Comparison of ENCODE assay signal across 11 cellular contexts in genomic region chr3:64539451-64540196, GRCh38.
DNase-seq lines count a peak whose midpoint lies in the region; ATAC-seq, FAIRE-seq and TF ChIP-seq lines count a peak whose summit lies in the region.
"Had no signal": no experiment of that assay in that cellular context is flagged by ENCODE, and none has a peak within 500 bp of the region (broad histone marks: within the 10 kb centered on the region; RNA-seq: fewer than 3 reads in every experiment).

No MANE protein-coding gene starts in this region.

- TF ChIP-seq EP300 in gastroesophageal sphincter (IDR thresholded peaks at IDR 0.05): no peak

- TF ChIP-seq POLR2A in gastroesophageal sphincter (IDR thresholded peaks at IDR 0.05): no peak

- H3K36me3 ChIP-seq in adipocyte (ENCODE audit: control insufficient read depth, insufficient read depth, low read length, severe bottlenecking) (peaks cover 16% of the 10 kb centered on the region), gastroesophageal sphincter (peaks cover 0 to 24% of the 10 kb centered on the region in 2 donors), rectal smooth muscle tissue (ENCODE audit: control insufficient read depth, insufficient read depth, low read length) (no peaks in the 10 kb centered on the region)

- no peaks in the 10 kb centered on the region for H3K9me3 ChIP-seq in adipocyte (ENCODE audit: control insufficient read depth, low read length)
- H3K9me3 ChIP-seq in gastroesophageal sphincter: no peaks in the 10 kb centered on the region

- TF ChIP-seq CTCF in gastroesophageal sphincter (IDR thresholded peaks at IDR 0.05): no peak

- WGBS in gastroesophageal sphincter (ENCODE audit: low coverage in 1 of 2), 2 donors: 16 to 19% methylated on average over 9 to 10 of the region's 10 CpGs

- H3K27me3 ChIP-seq in adipocyte (replicated peaks; ENCODE audit: control insufficient read depth, insufficient read depth, low read length) (no peaks in the 10 kb centered on the region), gastroesophageal sphincter (no peaks in the 10 kb centered on the region), rectal smooth muscle tissue (ENCODE audit: control insufficient read depth, insufficient read depth, low read length) (no peaks in the 10 kb centered on the region)

- FAIRE-seq in HTR-8/SVneo (lab: Jason Lieb, UNC): no peak

- DNase-seq in EH (ENCODE audit: low read depth) (peak; percentile 29), adipocyte (ENCODE audit: low read depth) (peak; percentile 83), HTR-8/SVneo (ENCODE audit: insufficient read length, low spot score) (no peak)
- no peak for DNase-seq in stimulated activated CD4-positive, alpha-beta T cell treated with anti-CD3 and anti-CD28 coated beads, Interleukin-1b, Interleukin-23, amount 100 ng/mL, for 48 hours
- DNase-seq in activated CD8-positive, alpha-beta memory T cell treated with anti-CD3 and anti-CD28 coated beads, Interleukin-2, amount 50 U/mL, for 48 hours: no peak
- no peak for DNase-seq in stimulated activated CD4-positive, alpha-beta T cell treated with anti-CD3 and anti-CD28 coated beads, Interleukin-4, amount 100 ng/mL, for 24 hours
- DNase-seq: CD8-positive, alpha-beta T cell; GF-D8; substantia nigra had no signal

- no peak overlapping the region for H3K4me3 ChIP-seq in adipocyte (ENCODE audit: low read length)
- H3K4me3 ChIP-seq in gastroesophageal sphincter: no peak overlapping the region
- H3K4me3 ChIP-seq in rectal smooth muscle tissue (ENCODE audit: low read length): no peak overlapping the region

- H3K27ac ChIP-seq in gastroesophageal sphincter (peak overlapping the region; percentile 66 to 82 (median 79)), rectal smooth muscle tissue (ENCODE audit: low read depth, low read length) (peak overlapping the region; percentile 68)

- H3K4me1 ChIP-seq in adipocyte (ENCODE audit: control insufficient read depth, insufficient read depth, low read length) (peaks cover 12% of the 10 kb centered on the region), gastroesophageal sphincter (peaks cover 8 to 40% (median 19%) of the 10 kb centered on the region in 3 donors), rectal smooth muscle tissue (ENCODE audit: control insufficient read depth, insufficient read depth, low read length) (peaks cover 11% of the 10 kb centered on the region)

- H3K9ac ChIP-seq in adipocyte (ENCODE audit: low read length) (no peak overlapping the region), rectal smooth muscle tissue (ENCODE audit: low read length) (no peak overlapping the region)

- ATAC-seq in gastroesophageal sphincter: peak; percentile 84
- ATAC-seq: CD8-positive, alpha-beta T cell had no signal

Comparison
In these comparisons a context has a peak if more than half of its experiments do, and no peak if none do; other contexts are left out.
1. DNase-seq: peak in EH (single experiment) and adipocyte (single experiment); none in stimulated activated CD4-positive, alpha-beta T cell treated with anti-CD3 and anti-CD28 coated beads, Interleukin-1b, Interleukin-23, amount 100 ng/mL, for 48 hours (single experiment), HTR-8/SVneo (single experiment), activated CD8-positive, alpha-beta memory T cell treated with anti-CD3 and anti-CD28 coated beads, Interleukin-2, amount 50 U/mL, for 48 hours (single experiment) and stimulated activated CD4-positive, alpha-beta T cell treated with anti-CD3 and anti-CD28 coated beads, Interleukin-4, amount 100 ng/mL, for 24 hours (single experiment).